10 cellular contexts compared by ENCODE assay signal in genomic region chr16:70573451-70574121, GRCh38. TPM values are rescaled to one million over a fixed set of nuclear protein-coding genes. Genes with fewer than 3 reads are reported as not detected.
A peak's percentile ranks its signal among the peaks of the same experiment; 100 is the strongest.
DNase-seq lines count a peak whose midpoint lies in the region; ATAC-seq and TF ChIP-seq lines count a peak whose summit lies in the region.
"Had no signal": no experiment of that assay in that cellular context is flagged by ENCODE, and none has a peak within 500 bp of the region (broad histone marks: within the 10 kb centered on the region; RNA-seq: fewer than 3 reads in every experiment).

No MANE protein-coding gene starts in this region.

- TF ChIP-seq RAD21 in SK-N-SH (IDR thresholded peaks at IDR 0.05; ENCODE audit: low read length): no peak

- ATAC-seq in GM18505 (IDR thresholded peaks at IDR 0.05; ENCODE audit: unreplicated experiment): no peak

- H3K36me3 ChIP-seq in SK-N-SH (replicated peaks in 1 of 2; ENCODE audit: control insufficient read depth in 1 of 2, insufficient read depth in 2 of 2, low read length in 1 of 2): peaks cover 49 to 55% of the 10 kb centered on the region in 2 experiments

- POLR2A ChIA-PET in SK-N-SH (lab: Yijun Ruan, JAX): no interaction called here

- DNase-seq in AG10803 (ENCODE audit: low read depth) (peak; percentile 91), SK-N-SH (no peak), fibroblast of the conjunctiva (ENCODE audit: low read depth) (peak; percentile 83), neural crest cell (ENCODE audit: low read depth, low spot score) (no peak), NCI-H2171 treated with DMSO at 0.1 percent for 48 hours (lab: John Stamatoyannopoulos, UW) (no peak), DMS 273 treated with DMSO at 0.1 percent for 48 hours (lab: John Stamatoyannopoulos, UW) (no peak)
- DNase-seq in stimulated activated CD4-positive, alpha-beta T cell treated with anti-CD3 and anti-CD28 coated beads, Interleukin-15, amount 100 ng/mL, for 24 hours: no peak
- DNase-seq: T1000 had no signal

- no peaks in the 10 kb centered on the region for H3K4me1 Mint-ChIP-seq in neural crest cell

- H3K4me3 ChIP-seq in AG10803 (ENCODE audit: low read length) (no peak overlapping the region), SK-N-SH (ENCODE audit: low read depth in 2 of 2, low read length in 1 of 2) (no peak overlapping the region)

- peaks cover 23% of the 10 kb centered on the region for H3K36me3 Mint-ChIP-seq in neural crest cell (ENCODE audit: low read depth)

- H4K20me1 ChIP-seq in SK-N-SH (ENCODE audit: insufficient read depth): peaks cover 21% of the 10 kb centered on the region

- no peaks in the 10 kb centered on the region for H3K9me3 Mint-ChIP-seq in neural crest cell
- H3K9me3 Mint-ChIP-seq: type B pancreatic cell had no signal

- TF ChIP-seq EP300 in SK-N-SH (IDR thresholded peaks at IDR 0.05; ENCODE audit: borderline replicate concordance in 1 of 2, low read depth in 1 of 2, low read length in 1 of 2): no peak

- H3K9me2 ChIP-seq in SK-N-SH: no peaks in the 10 kb centered on the region

- no peak for TF ChIP-seq POLR2A in GM18505 (IDR thresholded peaks at IDR 0.05; ENCODE audit: borderline replicate concordance, extremely low read depth, insufficient read depth, insufficient read length)

- H3K27me3 Mint-ChIP-seq in neural crest cell (ENCODE audit: low read depth): no peaks in the 10 kb centered on the region
- H3K27me3 Mint-ChIP-seq: type B pancreatic cell had no signal

- H3K4me3 Mint-ChIP-seq in neural crest cell: no peak overlapping the region
- H3K4me3 Mint-ChIP-seq: type B pancreatic cell had no signal

- TF ChIP-seq CTCF in AG10803 (conservative IDR thresholded peaks at IDR 0.05; ENCODE audit: low read length) (no peak), SK-N-SH (IDR thresholded peaks at IDR 0.05) (no peak), neural crest cell (conservative IDR thresholded peaks at IDR 0.05) (no peak)

- peaks cover 47% of the 10 kb centered on the region for H3F3A ChIP-seq in SK-N-SH (replicated peaks; ENCODE audit: insufficient read depth)

- H3K4me2 ChIP-seq in SK-N-SH: peak overlapping the region; percentile 10; the same call in 1 of the 2 replicates

- H3K27me3 ChIP-seq in SK-N-SH (ENCODE audit: insufficient read depth): no peaks in the 10 kb centered on the region

- no peak overlapping the region for H2AFZ ChIP-seq in SK-N-SH (ENCODE audit: low read depth)

- H3K9ac ChIP-seq in SK-N-SH: no peak overlapping the region

- H3K27ac Mint-ChIP-seq in neural crest cell (ENCODE audit: unreplicated experiment): peak overlapping the region; percentile 75

- peaks cover 0 to 34% of the 10 kb centered on the region in 2 experiments; a peak in 3 of 4 replicates for H3K4me1 ChIP-seq in SK-N-SH (ENCODE audit: control insufficient read depth in 1 of 2, insufficient read depth in 2 of 2, low read depth in 1 of 2, low read length in 1 of 2)

- peak overlapping the region; percentile 36 to 71 for H3K27ac ChIP-seq in SK-N-SH (ENCODE audit: low read depth in 2 of 2, low read length in 1 of 2)

- CTCF ChIA-PET in SK-N-SH (lab: Yijun Ruan, JAX): interaction anchor here (1.4 to 3.0 kb wide), 4 partner anchors 10 to 80 kb away, joined by 3 to 11 read pairs (median 6); no protein-coding TSS in a partner anchor

- H3K79me2 ChIP-seq in SK-N-SH (ENCODE audit: insufficient read depth): peaks cover 6% of the 10 kb centered on the region; the same call in 1 of the 2 replicates

- 62% methylated on average over 5 of the region's 5 CpGs for WGBS in SK-N-SH (ENCODE audit: low lambda C conversion rate)

- H3K9me3 ChIP-seq in SK-N-SH: no peaks in the 10 kb centered on the region

TF ChIP-seq in SK-N-SH, 30 proteins besides CTCF, POLR2A, EP300 and RAD21:
- TF ChIP-seq, protein P1, sequence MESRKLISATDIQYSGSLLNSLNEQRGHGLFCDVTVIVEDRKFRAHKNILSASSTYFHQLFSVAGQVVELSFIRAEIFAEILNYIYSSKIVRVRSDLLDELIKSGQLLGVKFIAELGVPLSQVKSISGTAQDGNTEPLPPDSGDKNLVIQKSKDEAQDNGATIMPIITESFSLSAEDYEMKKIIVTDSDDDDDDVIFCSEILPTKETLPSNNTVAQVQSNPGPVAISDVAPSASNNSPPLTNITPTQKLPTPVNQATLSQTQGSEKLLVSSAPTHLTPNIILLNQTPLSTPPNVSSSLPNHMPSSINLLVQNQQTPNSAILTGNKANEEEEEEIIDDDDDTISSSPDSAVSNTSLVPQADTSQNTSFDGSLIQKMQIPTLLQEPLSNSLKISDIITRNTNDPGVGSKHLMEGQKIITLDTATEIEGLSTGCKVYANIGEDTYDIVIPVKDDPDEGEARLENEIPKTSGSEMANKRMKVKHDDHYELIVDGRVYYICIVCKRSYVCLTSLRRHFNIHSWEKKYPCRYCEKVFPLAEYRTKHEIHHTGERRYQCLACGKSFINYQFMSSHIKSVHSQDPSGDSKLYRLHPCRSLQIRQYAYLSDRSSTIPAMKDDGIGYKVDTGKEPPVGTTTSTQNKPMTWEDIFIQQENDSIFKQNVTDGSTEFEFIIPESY (IDR thresholded peaks at IDR 0.05; ENCODE audit: borderline replicate concordance, low read depth): no peak
- TF ChIP-seq RXRA (IDR thresholded peaks at IDR 0.05; ENCODE audit: borderline replicate concordance, low read depth) (no peak; the same call in 1 of the 2 replicates), FOXJ3 (CRISPR knock-in tag; IDR thresholded peaks at IDR 0.05) (no peak), EZH2phosphoT487 (IDR thresholded peaks at IDR 0.05; ENCODE audit: borderline replicate concordance, low read depth) (no peak), FOSL2 (IDR thresholded peaks at IDR 0.05; ENCODE audit: borderline replicate concordance, low read depth) (no peak), GATA2 (CRISPR knock-in tag; IDR thresholded peaks at IDR 0.05) (no peak), CHD2 (IDR thresholded peaks at IDR 0.05; ENCODE audit: low read length, partially characterized antibody) (no peak), NRF1 (IDR thresholded peaks at IDR 0.05; ENCODE audit: low read depth, low read length) (no peak), JUND (IDR thresholded peaks at IDR 0.05) (no peak), SIN3A (IDR thresholded peaks at IDR 0.05; ENCODE audit: borderline replicate concordance, low read depth, low read length) (no peak), TCF12 (IDR thresholded peaks at IDR 0.05) (peak; percentile 45; the same call in 1 of the 2 replicates), TAF1 (IDR thresholded peaks at IDR 0.05; ENCODE audit: borderline replicate concordance, low read depth, low read length) (no peak), NFIC (IDR thresholded peaks at IDR 0.05; ENCODE audit: borderline replicate concordance) (peak; percentile 72), MXI1 (IDR thresholded peaks at IDR 0.05; ENCODE audit: low read depth, low read length) (no peak), MEF2A (IDR thresholded peaks at IDR 0.05; ENCODE audit: borderline replicate concordance, low read depth) (no peak), ELF1 (IDR thresholded peaks at IDR 0.05) (no peak)
- TF ChIP-seq, protein P2, sequence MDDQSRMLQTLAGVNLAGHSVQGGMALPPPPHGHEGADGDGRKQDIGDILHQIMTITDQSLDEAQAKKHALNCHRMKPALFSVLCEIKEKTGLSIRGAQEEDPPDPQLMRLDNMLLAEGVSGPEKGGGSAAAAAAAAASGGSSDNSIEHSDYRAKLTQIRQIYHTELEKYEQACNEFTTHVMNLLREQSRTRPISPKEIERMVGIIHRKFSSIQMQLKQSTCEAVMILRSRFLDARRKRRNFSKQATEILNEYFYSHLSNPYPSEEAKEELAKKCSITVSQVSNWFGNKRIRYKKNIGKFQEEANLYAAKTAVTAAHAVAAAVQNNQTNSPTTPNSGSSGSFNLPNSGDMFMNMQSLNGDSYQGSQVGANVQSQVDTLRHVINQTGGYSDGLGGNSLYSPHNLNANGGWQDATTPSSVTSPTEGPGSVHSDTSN (IDR thresholded peaks at IDR 0.05): peak; percentile 3; the same call in 1 of the 2 replicates
- TF ChIP-seq, protein P3, sequence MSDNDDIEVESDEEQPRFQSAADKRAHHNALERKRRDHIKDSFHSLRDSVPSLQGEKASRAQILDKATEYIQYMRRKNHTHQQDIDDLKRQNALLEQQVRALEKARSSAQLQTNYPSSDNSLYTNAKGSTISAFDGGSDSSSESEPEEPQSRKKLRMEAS (IDR thresholded peaks at IDR 0.05; ENCODE audit: low read depth): no peak
- TF ChIP-seq, protein P4, sequence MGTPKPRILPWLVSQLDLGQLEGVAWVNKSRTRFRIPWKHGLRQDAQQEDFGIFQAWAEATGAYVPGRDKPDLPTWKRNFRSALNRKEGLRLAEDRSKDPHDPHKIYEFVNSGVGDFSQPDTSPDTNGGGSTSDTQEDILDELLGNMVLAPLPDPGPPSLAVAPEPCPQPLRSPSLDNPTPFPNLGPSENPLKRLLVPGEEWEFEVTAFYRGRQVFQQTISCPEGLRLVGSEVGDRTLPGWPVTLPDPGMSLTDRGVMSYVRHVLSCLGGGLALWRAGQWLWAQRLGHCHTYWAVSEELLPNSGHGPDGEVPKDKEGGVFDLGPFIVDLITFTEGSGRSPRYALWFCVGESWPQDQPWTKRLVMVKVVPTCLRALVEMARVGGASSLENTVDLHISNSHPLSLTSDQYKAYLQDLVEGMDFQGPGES (IDR thresholded peaks at IDR 0.05; ENCODE audit: low read depth, low read length): no peak

RNA-seq across cellular contexts. Expression of gene SF3B3, which starts 50.0 kb away (rescaled TPM):
- 75.9 and 81.7 TPM in 2 replicates for polyA plus RNA-seq in SK-N-SH (2012; rRNA removed)
- polyA plus RNA-seq in SK-N-SH (2012; cell fraction: cytosol; rRNA removed): 58.5 and 71.3 TPM in 2 replicates
- polyA plus RNA-seq in SK-N-SH (2012; cell fraction: nucleus; rRNA removed): 160 and 164 TPM in 2 replicates
- total RNA-seq in neural crest cell: 622 and 631 TPM in 2 replicates

RNA-seq across cellular contexts. Expression of gene COG4, which starts 50.2 kb away (rescaled TPM):
- 54.4 and 72.7 TPM in 2 replicates for polyA plus RNA-seq in SK-N-SH (2012; rRNA removed)
- 32.9 and 45.7 TPM in 2 replicates for polyA plus RNA-seq in SK-N-SH (2012; cell fraction: cytosol; rRNA removed)
- 147 and 161 TPM in 2 replicates for polyA plus RNA-seq in SK-N-SH (2012; cell fraction: nucleus; rRNA removed)
- total RNA-seq in neural crest cell: 81.2 and 82.7 TPM in 2 replicates

Comparison
In these comparisons a context has a peak if more than half of its experiments do, and no peak if none do; other contexts are left out.
1. DNase-seq: peak in AG10803 (single experiment) and fibroblast of the conjunctiva (single experiment); none in SK-N-SH (single experiment), neural crest cell (single experiment), stimulated activated CD4-positive, alpha-beta T cell treated with anti-CD3 and anti-CD28 coated beads, Interleukin-15, amount 100 ng/mL, for 24 hours (single experiment), NCI-H2171 treated with DMSO at 0.1 percent for 48 hours (single experiment) and DMS 273 treated with DMSO at 0.1 percent for 48 hours (single experiment).